ENCODE assay signal across 1 cellular context in the genomic region with DNA sequence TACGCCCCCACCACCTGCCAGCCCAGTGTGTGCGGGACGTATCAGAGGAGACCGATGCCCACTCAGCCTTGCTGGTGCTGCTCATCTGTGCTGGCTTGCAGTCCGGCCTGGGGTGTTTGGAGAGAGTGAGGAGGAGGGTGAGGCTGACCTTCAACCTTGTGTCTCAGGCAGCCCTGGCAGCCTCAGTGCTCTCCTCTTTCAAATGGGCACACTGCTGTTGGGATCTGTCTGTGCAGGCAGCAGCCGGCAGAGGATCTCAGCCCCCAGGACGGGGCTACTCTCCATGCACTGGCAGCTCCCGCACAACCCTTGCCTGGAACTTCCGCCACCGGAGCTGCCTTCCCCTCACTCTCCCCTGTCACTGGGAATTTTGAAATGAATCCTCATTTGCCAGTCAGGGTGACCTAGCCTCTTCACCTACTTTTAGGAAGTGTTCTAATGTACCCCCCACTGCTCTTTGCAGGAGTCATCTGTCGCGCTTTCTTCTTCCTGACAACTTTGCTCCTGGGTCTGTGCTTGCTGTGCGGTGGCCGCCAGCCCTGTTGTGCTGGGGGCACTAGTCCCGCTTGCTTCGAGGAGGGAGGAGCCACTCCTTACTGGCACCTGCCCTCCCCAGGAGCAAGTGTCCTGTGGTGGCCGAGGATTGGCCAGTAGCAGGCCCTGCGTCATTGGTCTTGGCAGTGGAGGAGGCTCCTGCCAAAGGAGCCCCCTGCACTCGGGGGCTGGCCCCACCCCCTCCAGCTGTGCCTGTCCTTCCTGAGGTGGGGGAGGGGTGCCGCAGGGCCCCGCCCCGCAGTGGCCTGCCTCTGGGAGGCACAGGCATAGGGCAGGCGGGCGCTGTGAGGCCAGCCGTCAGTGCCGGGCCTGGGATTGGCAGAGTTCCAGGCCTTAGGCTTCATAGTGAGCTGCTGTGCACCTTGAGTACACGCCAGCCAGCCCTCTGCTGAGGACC.
TF ChIP-seq lines count a peak whose summit lies in the region.

No MANE protein-coding gene starts in this region.

TF ChIP-seq in GM12878, 131 proteins besides CTCF, POLR2A, EP300 and RAD21:
- TF ChIP-seq PAX8 (IDR thresholded peaks at IDR 0.05) (no peak), ZBED1 (IDR thresholded peaks at IDR 0.05; ENCODE audit: borderline replicate concordance) (no peak)
